ENCODE assay signal across 9 cellular contexts in genomic region chr20:25039697-25040437, GRCh38. TPM values are rescaled to one million over a fixed set of nuclear protein-coding genes. Genes with fewer than 3 reads are reported as not detected.
A peak's percentile ranks its signal among the peaks of the same experiment; 100 is the strongest.
DNase-seq lines count a peak whose midpoint lies in the region; ATAC-seq and TF ChIP-seq lines count a peak whose summit lies in the region.
"Had no signal": no experiment of that assay in that cellular context is flagged by ENCODE, and none has a peak within 500 bp of the region (broad histone marks: within the 10 kb centered on the region; RNA-seq: fewer than 3 reads in every experiment).

No MANE protein-coding gene starts in this region.

- H4K20me1 ChIP-seq in BLaER1 treated with 17β-estradiol and CSF1 and Interleukin-3, amounts not matched to agents 10 nM and 100 nM, result peaks cover 0 to 9% (median 0%) of the 10 kb centered on the region in 11 experiments; a peak in 6 of 22 replicates

- peak overlapping the region in 6 of 11 experiments; percentile 14 to 85 (median 40); a peak in 8 of 22 replicates for H3K27ac ChIP-seq in BLaER1 treated with 17β-estradiol and CSF1 and Interleukin-3, amounts not matched to agents 10 nM and 100 nM
- H3K27ac ChIP-seq in Peyer's patch (peak overlapping the region; percentile 49 to 84 (median 68)), foreskin keratinocyte (no peak overlapping the region)

- H3K4me1 ChIP-seq in BLaER1 treated with 17β-estradiol and CSF1 and Interleukin-3, amounts not matched to agents 10 nM and 100 nM, result peaks cover 91 to 100% (median 100%) of the 10 kb centered on the region in 10 experiments
- peaks cover 29 to 99% (median 54%) of the 10 kb centered on the region in 4 donors for H3K4me1 ChIP-seq in Peyer's patch
- no peaks in the 10 kb centered on the region for H3K4me1 ChIP-seq in foreskin keratinocyte

- TF ChIP-seq CTCF in Peyer's patch (IDR thresholded peaks at IDR 0.05) (no peak), foreskin keratinocyte (conservative IDR thresholded peaks at IDR 0.05) (no peak), omental fat pad (IDR thresholded peaks at IDR 0.05) (no peak)

- ATAC-seq in foreskin keratinocyte (peak; percentile 32), omental fat pad (ENCODE audit: low FRiP score) (peak; percentile 45), HG03520 (IDR thresholded peaks at IDR 0.05; ENCODE audit: unreplicated experiment) (no peak), GM21447 (IDR thresholded peaks at IDR 0.05; ENCODE audit: unreplicated experiment) (no peak)

- H3K9me3 ChIP-seq in BLaER1 treated with 17β-estradiol and CSF1 and Interleukin-3, amounts not matched to agents 10 nM and 100 nM (replicated peaks in 1 of 11), result no peaks in the 10 kb centered on the region
- H3K9me3 ChIP-seq in Peyer's patch, result no peaks in the 10 kb centered on the region

- no peaks in the 10 kb centered on the region for H3K27me3 ChIP-seq in BLaER1 treated with 17β-estradiol and CSF1 and Interleukin-3, amounts not matched to agents 10 nM and 100 nM
- H3K27me3 ChIP-seq in Peyer's patch (no peaks in the 10 kb centered on the region), foreskin keratinocyte (no peaks in the 10 kb centered on the region)

- no peaks in the 10 kb centered on the region for H3K36me3 ChIP-seq in BLaER1 treated with 17β-estradiol and CSF1 and Interleukin-3, amounts not matched to agents 10 nM and 100 nM
- no peaks in the 10 kb centered on the region for H3K36me3 ChIP-seq in Peyer's patch

- H3K4me2 ChIP-seq in BLaER1 treated with 17β-estradiol and CSF1 and Interleukin-3, amounts not matched to agents 10 nM and 100 nM, result peak overlapping the region; percentile 44 to 97 (median 91)

- H3K4me3 ChIP-seq in BLaER1 treated with 17β-estradiol and CSF1 and Interleukin-3, amounts not matched to agents 10 nM and 100 nM, result no peak overlapping the region
- peak overlapping the region in 2 of 4 donors; percentile 3 to 5 for H3K4me3 ChIP-seq in Peyer's patch

- TF ChIP-seq POLR2A in Peyer's patch (IDR thresholded peaks at IDR 0.05), result peak in 1 of 2 donors; percentile 45

- peak overlapping the region in 3 of 11 experiments; percentile 20 to 51 (median 35); a peak in 6 of 22 replicates for H3K9ac ChIP-seq in BLaER1 treated with 17β-estradiol and CSF1 and Interleukin-3, amounts not matched to agents 10 nM and 100 nM

- DNase-seq in Peyer's patch (peak in 2 of 3 donors; percentile 84 to 90), foreskin keratinocyte (peak in 1 of 2 donors; percentile 17), omental fat pad (ENCODE audit: low spot score) (no peak), NCI-H748 (lab: John Stamatoyannopoulos, UW; ENCODE audit: unreplicated experiment) (no peak)
- DNase-seq in stimulated activated CD4-positive, alpha-beta T cell treated with anti-CD3 and anti-CD28 coated beads, Interleukin-12 subunit alpha, Interleukin-12 subunit beta, amount 100 ng/mL, for 4 hours, result no peak
- DNase-seq: activated T-cell treated with anti-CD3 and anti-CD28 coated beads, Interleukin-2, amount 50 U/mL, for 48 hours had no signal

RNA-seq across cellular contexts. Expression of gene ACSS1, which starts 18.1 kb away (rescaled TPM):
- total RNA-seq in Peyer's patch (100 to 1,000 TPM in 3 of 4 donors, 10 to 100 TPM in 1; 49.5 to 160 (median 134) TPM), foreskin keratinocyte (4.6 and 4.7 TPM in 2 replicates), omental fat pad (10 to 100 TPM; 15.9 to 45.4 (median 19.0) TPM)
- polyA plus RNA-seq in foreskin keratinocyte, result 4.0 and 4.1 TPM in 2 replicates

RNA-seq across cellular contexts. Expression of gene VSX1, which starts 42.1 kb away (rescaled TPM):
- not detected for total RNA-seq in Peyer's patch
- not detected in 2 replicates for total RNA-seq in foreskin keratinocyte
- not detected in 2 replicates for polyA plus RNA-seq in foreskin keratinocyte
- not detected for total RNA-seq in omental fat pad

RNA-seq across cellular contexts. Expression of gene APMAP, which starts 47.3 kb away (rescaled TPM):
- total RNA-seq in Peyer's patch (10 to 100 TPM; 19.0 to 40.9 (median 31.6) TPM), foreskin keratinocyte (67.8 and 70.8 TPM in 2 replicates), omental fat pad (100 to 1,000 TPM in 3 of 4 donors, 10 to 100 TPM in 1; 85.3 to 337 (median 163) TPM)
- 62.4 and 67.2 TPM in 2 replicates for polyA plus RNA-seq in foreskin keratinocyte

Comparison
In these comparisons a context has a peak if more than half of its experiments do, and no peak if none do; other contexts are left out.
1. DNase-seq: peak in Peyer's patch (2 of 3); none in omental fat pad (single experiment), stimulated activated CD4-positive, alpha-beta T cell treated with anti-CD3 and anti-CD28 coated beads, Interleukin-12 subunit alpha, Interleukin-12 subunit beta, amount 100 ng/mL, for 4 hours (single experiment) and NCI-H748 (single experiment).
2. ATAC-seq: peak in foreskin keratinocyte (single experiment) and omental fat pad (single experiment); none in HG03520 (single experiment) and GM21447 (single experiment).